25 cellular contexts compared by ENCODE assay signal in the genomic region with DNA sequence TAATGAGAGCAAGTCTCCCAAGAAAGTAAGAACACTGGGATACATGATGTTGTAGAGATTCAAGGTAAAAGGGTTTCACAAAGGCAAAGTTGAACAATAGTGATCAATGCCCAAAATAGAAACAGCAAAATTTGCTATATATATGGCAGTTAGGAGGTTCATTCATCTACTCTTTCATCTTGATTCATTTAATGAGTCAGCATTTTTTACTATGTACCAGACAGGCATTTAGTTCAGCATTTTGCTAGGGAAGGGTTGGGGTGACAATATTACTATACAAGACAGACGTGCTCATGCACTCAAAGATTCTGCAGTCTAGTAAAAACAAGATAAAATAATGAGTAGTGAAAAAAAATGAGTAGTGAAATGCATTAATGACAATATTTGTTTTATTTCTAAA.
DNase-seq lines count a peak whose midpoint lies in the region; ATAC-seq, FAIRE-seq and TF ChIP-seq lines count a peak whose summit lies in the region.
"Had no signal": no experiment of that assay in that cellular context is flagged by ENCODE, and none has a peak within 500 bp of the region (broad histone marks: within the 10 kb centered on the region; RNA-seq: fewer than 3 reads in every experiment).

No MANE protein-coding gene starts in this region.

- H4K8ac ChIP-seq in IMR-90 (ENCODE audit: low read depth in 2 of 2, low read length in 2 of 2): no peak overlapping the region
- no peak overlapping the region for H4K8ac ChIP-seq in H1 (ENCODE audit: extremely low read depth, insufficient read depth, low read length)

- DNase-seq in A549 (ENCODE audit: low read depth in 1 of 2, low spot score in 1 of 2) (no peak), IMR-90 (no peak), GM12878 (ENCODE audit: low read depth, low spot score) (no peak), H1 (ENCODE audit: low read depth in 1 of 2, low spot score in 2 of 2) (no peak), MV-4-11 (lab: John Stamatoyannopoulos, UW) (no peak), HuH-7.5 (ENCODE audit: low spot score) (no peak)
- no peak for DNase-seq in CD4-positive, alpha-beta T cell
- DNase-seq: 8988T; AML-193; CD4-positive, alpha-beta memory T cell; CD8-positive, alpha-beta memory T cell; COR-L47; DMS 273 treated with DMSO at 0.1 percent for 48 hours; DMS153; DMS53; DMS79; DND-41; EL; GDM1 had no signal

- SMC1A ChIA-PET in GM12878 (lab: Charles Lee; ENCODE audit: uncharacterized antibody, unreplicated experiment): interaction anchor here (5.9 kb wide), 1 partner anchor 14 kb away, joined by 29 read pairs; no protein-coding TSS in a partner anchor

- RAD21 ChIA-PET in GM12878 (lab: Charles Lee; ENCODE audit: unreplicated experiment): no interaction called here

- H3K18ac ChIP-seq in IMR-90 (ENCODE audit: low read depth, low read length) (no peak overlapping the region), H1 (ENCODE audit: extremely low read depth, low read length) (no peak overlapping the region)

- WGBS in A549 (ENCODE audit: missing lambda C conversion rate): 41% methylated on average over 1 of the region's 1 CpG
- no CpG with 5 or more reads among the region's 1 CpG for WGBS in IMR-90 (ENCODE audit: extremely low coverage in 2 of 2, insufficient read length in 1 of 2), 2 experiments
- 0% methylated on average over 1 of the region's 1 CpG for WGBS in GM12878 (ENCODE audit: insufficient coverage, insufficient replicate concordance, low lambda C conversion rate, missing lambda C conversion rate)
- 94% methylated on average over 1 of the region's 1 CpG; no CpG with 5 or more reads in 1 of the 2 experiments for WGBS in H1 (ENCODE audit: extremely low coverage in 1 of 2, insufficient coverage in 1 of 2, insufficient read length in 1 of 2, insufficient replicate concordance in 2 of 2, low coverage in 1 of 2, low lambda C conversion rate in 2 of 2, missing lambda C conversion rate in 1 of 2), 2 experiments

- TF ChIP-seq RAD21 in A549 (conservative IDR thresholded peaks at IDR 0.05 in 1 of 2, IDR thresholded peaks at IDR 0.05 in 1 of 2) (no peak), IMR-90 (IDR thresholded peaks at IDR 0.05; ENCODE audit: low read length) (no peak), GM12878 (IDR thresholded peaks at IDR 0.05; ENCODE audit: insufficient read depth, low read depth, low read length) (no peak), H1 (IDR thresholded peaks at IDR 0.05 in 1 of 2, conservative IDR thresholded peaks at IDR 0.05 in 1 of 2; ENCODE audit: low read depth in 2 of 2, low read length in 2 of 2) (no peak)

- H4K91ac ChIP-seq in IMR-90 (ENCODE audit: insufficient read depth, low read depth, low read length): no peak overlapping the region
- no peak overlapping the region for H4K91ac ChIP-seq in H1 (replicated peaks; ENCODE audit: insufficient read length, low read length)

- H3K4me3 ChIP-seq in A549: no peak overlapping the region
- no peak overlapping the region for H3K4me3 ChIP-seq in IMR-90 (ENCODE audit: insufficient read depth, low read depth, low read length)
- no peak overlapping the region for H3K4me3 ChIP-seq in GM12878
- no peak overlapping the region for H3K4me3 ChIP-seq in H1 (ENCODE audit: extremely low read depth in 1 of 4, insufficient read depth in 2 of 4, low read depth in 3 of 4, low read length in 4 of 4)
- H3K4me3 ChIP-seq: BLaER1 treated with 17β-estradiol and CSF1 and Interleukin-3, amounts not matched to agents 10 nM and 100 nM had no signal

- H3K79me1 ChIP-seq in IMR-90 (ENCODE audit: low read depth in 1 of 2, low read length in 2 of 2) (no peaks in the 10 kb centered on the region), H1 (ENCODE audit: low read depth, low read length) (no peaks in the 10 kb centered on the region)

- no peaks in the 10 kb centered on the region for H3K27me3 Mint-ChIP-seq in CD4-positive, alpha-beta T cell
- H3K27me3 Mint-ChIP-seq: B cell; CD4-positive, alpha-beta memory T cell; CD8-positive, alpha-beta memory T cell had no signal

- H3K23ac ChIP-seq in IMR-90 (ENCODE audit: low read depth, low read length): no peak overlapping the region
- no peak overlapping the region for H3K23ac ChIP-seq in H1 (ENCODE audit: insufficient read length)

- no peak overlapping the region for H2AFZ ChIP-seq in IMR-90 (replicated peaks; ENCODE audit: low read length, poor library complexity)
- H2AFZ ChIP-seq in GM12878 (ENCODE audit: control insufficient read depth, low read depth, low read length): no peak overlapping the region
- no peak overlapping the region for H2AFZ ChIP-seq in H1 (ENCODE audit: low read length)

- no peaks in the 10 kb centered on the region for H3K36me3 ChIP-seq in IMR-90 (ENCODE audit: control insufficient read depth, insufficient read depth, low read length)
- H3K36me3 ChIP-seq in GM12878 (ENCODE audit: control insufficient read depth in 2 of 2, insufficient read depth in 2 of 2, low read length in 1 of 2): no peaks in the 10 kb centered on the region
- H3K36me3 ChIP-seq in H1 (ENCODE audit: control insufficient read depth in 2 of 4, insufficient read depth in 4 of 4, low read length in 3 of 4): no peaks in the 10 kb centered on the region
- H3K36me3 ChIP-seq: BLaER1 treated with 17β-estradiol and CSF1 and Interleukin-3, amounts not matched to agents 10 nM and 100 nM had no signal

- no peaks in the 10 kb centered on the region for H4K20me1 ChIP-seq in IMR-90 (ENCODE audit: insufficient read depth, low read length)
- H4K20me1 ChIP-seq in GM12878 (ENCODE audit: control insufficient read depth, insufficient read depth): no peaks in the 10 kb centered on the region
- H4K20me1 ChIP-seq in H1 (replicated peaks in 1 of 2; ENCODE audit: control insufficient read depth in 1 of 2, insufficient read depth in 2 of 2, low read length in 2 of 2): no peaks in the 10 kb centered on the region
- H4K20me1 ChIP-seq: BLaER1 treated with 17β-estradiol and CSF1 and Interleukin-3, amounts not matched to agents 10 nM and 100 nM had no signal

- TF ChIP-seq EP300 in A549 (IDR thresholded peaks at IDR 0.05): no peak
- no peak for TF ChIP-seq EP300 in GM12878 (IDR thresholded peaks at IDR 0.05; ENCODE audit: borderline replicate concordance in 1 of 2, control insufficient read depth in 1 of 2, low read depth in 2 of 2, low read length in 2 of 2)
- TF ChIP-seq EP300 in H1 (IDR thresholded peaks at IDR 0.05; ENCODE audit: borderline replicate concordance in 1 of 2, low read depth in 2 of 2, low read length in 2 of 2): no peak

- no peak overlapping the region for H3K27ac ChIP-seq in A549
- no peak overlapping the region for H3K27ac ChIP-seq in IMR-90 (ENCODE audit: insufficient read depth, low read length)
- no peak overlapping the region for H3K27ac ChIP-seq in GM12878 (ENCODE audit: control insufficient read depth, insufficient read depth)
- H3K27ac ChIP-seq in H1 (ENCODE audit: low read depth, low read length): no peak overlapping the region
- H3K27ac ChIP-seq in CD4-positive, alpha-beta T cell (ENCODE audit: low read depth, low read length): no peak overlapping the region
- H3K27ac ChIP-seq: BLaER1 treated with 17β-estradiol and CSF1 and Interleukin-3, amounts not matched to agents 10 nM and 100 nM; C4-2B had no signal

- no peak for FAIRE-seq in A549 (lab: Jason Lieb, UNC)
- no peak for FAIRE-seq in GM12878 (lab: Jason Lieb, UNC)
- no peak for FAIRE-seq in H1 (lab: Jason Lieb, UNC)
- FAIRE-seq: A204.1, GM12891, GM19239 had no signal

- BruUV-seq in IMR-90 (replicated peaks; lab: Mats Ljungman, UMichigan) (no TSS peak), GM12878 (replicated peaks; lab: Mats Ljungman, UMichigan) (no TSS peak)

- POLR2A ChIA-PET in A549 (lab: Yijun Ruan, JAX) (no interaction called here), IMR-90 (lab: Charles Lee; ENCODE audit: unreplicated experiment) (no interaction called here), GM12878 (lab: Charles Lee) (no interaction called here), H1 (lab: Charles Lee; ENCODE audit: partially characterized antibody) (no interaction called here)
- POLR2A ChIA-PET in CD4-positive, alpha-beta T cell (lab: Charles Lee): no interaction called here

- CTCF ChIA-PET in A549 (lab: Yijun Ruan, JAX) (interaction anchor here (1.6 kb wide), 1 partner anchor 14 kb away, joined by 3 read pairs; no protein-coding TSS in a partner anchor), IMR-90 (lab: Yijun Ruan, JAX) (no interaction called here), GM12878 (lab: Yijun Ruan, JAX) (no interaction called here), H1 (lab: Charles Lee; ENCODE audit: partially characterized antibody) (interaction anchor here (0.6 kb wide), 1 partner anchor 278 kb away, joined by 3 read pairs; no protein-coding TSS in a partner anchor)
- CTCF ChIA-PET in CD4-positive, alpha-beta T cell (lab: Charles Lee): no interaction called here

- no peak overlapping the region for H2AK9ac ChIP-seq in IMR-90 (replicated peaks; ENCODE audit: low read depth, low read length, poor library complexity)

- H3K4me3 Mint-ChIP-seq in CD4-positive, alpha-beta T cell: no peak overlapping the region
- H3K4me3 Mint-ChIP-seq: B cell; CD4-positive, alpha-beta memory T cell; CD8-positive, alpha-beta memory T cell had no signal

- TF ChIP-seq CTCF in A549 (IDR thresholded peaks at IDR 0.05) (no peak), IMR-90 (conservative IDR thresholded peaks at IDR 0.05; ENCODE audit: low read depth, low read length) (no peak), GM12878 (IDR thresholded peaks at IDR 0.05 in 2 of 3, conservative IDR thresholded peaks at IDR 0.05 in 1 of 3; ENCODE audit: control insufficient read depth in 2 of 3, extremely low read depth in 1 of 3, insufficient read depth in 1 of 3, low read depth in 3 of 3, low read length in 3 of 3) (no peak), H1 (IDR thresholded peaks at IDR 0.05; ENCODE audit: control extremely low read depth in 1 of 3, insufficient read depth in 1 of 3, low read depth in 1 of 3, low read length in 3 of 3) (no peak)
- no peak for TF ChIP-seq CTCF in CD4-positive, alpha-beta T cell (IDR thresholded peaks at IDR 0.05)

- no peaks in the 10 kb centered on the region for H3K36me3 Mint-ChIP-seq in CD4-positive, alpha-beta T cell (ENCODE audit: low read depth)
- H3K36me3 Mint-ChIP-seq: CD4-positive, alpha-beta memory T cell; CD8-positive, alpha-beta memory T cell had no signal

- H2BK20ac ChIP-seq in IMR-90 (ENCODE audit: low read depth, low read length): no peak overlapping the region
- H2BK20ac ChIP-seq in H1 (ENCODE audit: low read length): no peak overlapping the region

- H3K4me1 ChIP-seq in A549: no peaks in the 10 kb centered on the region
- no peaks in the 10 kb centered on the region for H3K4me1 ChIP-seq in IMR-90 (ENCODE audit: control insufficient read depth, insufficient read depth, low read length)
- no peaks in the 10 kb centered on the region for H3K4me1 ChIP-seq in GM12878 (ENCODE audit: control insufficient read depth, insufficient read depth, low read length)
- no peaks in the 10 kb centered on the region for H3K4me1 ChIP-seq in H1 (replicated peaks in 1 of 4; ENCODE audit: control insufficient read depth in 3 of 4, insufficient read depth in 4 of 4, low read length in 3 of 4)

- H2BK5ac ChIP-seq in IMR-90 (ENCODE audit: low read depth, low read length, poor library complexity, severe bottlenecking): no peak overlapping the region
- H2BK5ac ChIP-seq in H1 (ENCODE audit: low read depth, low read length): no peak overlapping the region

- no peak overlapping the region for H3K56ac ChIP-seq in IMR-90 (ENCODE audit: extremely low read depth, insufficient read depth, low read length)
- no peak overlapping the region for H3K56ac ChIP-seq in H1 (replicated peaks; ENCODE audit: insufficient read length, low read depth, low read length)

- no peaks in the 10 kb centered on the region for H3K23me2 ChIP-seq in H1 (ENCODE audit: low read depth, low read length)

- H2AK5ac ChIP-seq in IMR-90 (ENCODE audit: low read depth, low read length): no peak overlapping the region
- H2AK5ac ChIP-seq in H1 (ENCODE audit: low read depth, low read length): no peak overlapping the region

- intact Hi-C loops in IMR-90 (cut with micrococcal nuclease): no loop called here
- intact Hi-C loops in GM12878 (cut with micrococcal nuclease; ENCODE audit: unreplicated experiment): no loop called here
- intact Hi-C loops in CD4-positive, alpha-beta T cell (cut with DNase I, micrococcal nuclease): no loop called here

- no peak overlapping the region for H2BK12ac ChIP-seq in H1 (ENCODE audit: low read depth, low read length)

- H3K4ac ChIP-seq in IMR-90 (ENCODE audit: low read depth, low read length) (no peak overlapping the region), H1 (replicated peaks; ENCODE audit: insufficient read length, low read depth, low read length) (no peak overlapping the region)

- H3K27me3 ChIP-seq in IMR-90 (ENCODE audit: control insufficient read depth, insufficient read depth, low read length): no peaks in the 10 kb centered on the region
- H3K27me3 ChIP-seq in GM12878 (replicated peaks in 1 of 2; ENCODE audit: control insufficient read depth in 2 of 2, insufficient read depth in 2 of 2, low read length in 1 of 2): no peaks in the 10 kb centered on the region
- H3K27me3 ChIP-seq in H1 (replicated peaks in 1 of 4; ENCODE audit: control insufficient read depth in 3 of 4, extremely low read depth in 1 of 4, insufficient read depth in 3 of 4, low read length in 3 of 4): no peaks in the 10 kb centered on the region
- no peaks in the 10 kb centered on the region for H3K27me3 ChIP-seq in CD4-positive, alpha-beta T cell (ENCODE audit: control insufficient read depth, insufficient read depth, low read length)
- H3K27me3 ChIP-seq: BLaER1 treated with 17β-estradiol and CSF1 and Interleukin-3, amounts not matched to agents 10 nM and 100 nM had no signal

- no peaks in the 10 kb centered on the region for H3K4me1 Mint-ChIP-seq in CD4-positive, alpha-beta T cell (ENCODE audit: low read depth)
- H3K4me1 Mint-ChIP-seq: B cell; CD4-positive, alpha-beta memory T cell; CD8-positive, alpha-beta memory T cell had no signal

- no peaks in the 10 kb centered on the region for H3K9me1 ChIP-seq in IMR-90 (ENCODE audit: insufficient read depth, low read length)

- peaks cover 13% of the 10 kb centered on the region for H3K9me3 Mint-ChIP-seq in CD4-positive, alpha-beta T cell

- dilution Hi-C loops in IMR-90 (cut with HindIII; ENCODE audit: low sequenced_read_pairs, unreplicated experiment): no loop called here

- H2BK15ac ChIP-seq in IMR-90 (ENCODE audit: low read depth, low read length): no peak overlapping the region
- H2BK15ac ChIP-seq in H1 (ENCODE audit: low read length): no peak overlapping the region

- H3K9ac ChIP-seq in IMR-90 (ENCODE audit: low read depth, low read length): no peak overlapping the region
- no peak overlapping the region for H3K9ac ChIP-seq in GM12878 (ENCODE audit: control insufficient read depth, insufficient read depth, low read length)
- no peak overlapping the region for H3K9ac ChIP-seq in H1 (replicated peaks in 1 of 4; ENCODE audit: extremely low read depth in 1 of 4, low read depth in 3 of 4, low read length in 3 of 4)
- H3K9ac ChIP-seq: BLaER1 treated with 17β-estradiol and CSF1 and Interleukin-3, amounts not matched to agents 10 nM and 100 nM had no signal

- H3K27ac Mint-ChIP-seq in CD4-positive, alpha-beta T cell: no peak overlapping the region
- H3K27ac Mint-ChIP-seq: B cell; CD4-positive, alpha-beta memory T cell; CD8-positive, alpha-beta memory T cell had no signal

- H3K9me3 ChIP-seq in A549 (no peaks in the 10 kb centered on the region), IMR-90 (ENCODE audit: control insufficient read depth, insufficient read depth, low read length) (peaks cover 4% of the 10 kb centered on the region; the same call in 1 of the 2 replicates), GM12878 (replicated peaks; ENCODE audit: control insufficient read depth, insufficient read depth, low read length) (no peaks in the 10 kb centered on the region), H1 (ENCODE audit: insufficient read depth in 2 of 2, low read depth in 1 of 2, low read length in 1 of 2) (no peaks in the 10 kb centered on the region)
- H3K9me3 ChIP-seq in CD4-positive, alpha-beta T cell (ENCODE audit: control insufficient read depth, low read length): no peaks in the 10 kb centered on the region

- no peak for TF ChIP-seq POLR2A in A549 (IDR thresholded peaks at IDR 0.05; ENCODE audit: low read length)
- TF ChIP-seq POLR2A in IMR-90 (IDR thresholded peaks at IDR 0.05; ENCODE audit: low read depth, low read length): no peak
- TF ChIP-seq POLR2A in GM12878 (IDR thresholded peaks at IDR 0.05; ENCODE audit: low read depth, low read length): no peak
- TF ChIP-seq POLR2A in H1 (IDR thresholded peaks at IDR 0.05; ENCODE audit: control extremely low read depth in 1 of 2, low read depth in 2 of 2, low read length in 2 of 2): no peak

- H3K14ac ChIP-seq in IMR-90 (replicated peaks; ENCODE audit: low read depth, low read length) (no peak overlapping the region), H1 (ENCODE audit: insufficient read length) (no peak overlapping the region)

- H3K4me2 ChIP-seq in A549 (no peak overlapping the region), IMR-90 (ENCODE audit: low read depth, low read length) (no peak overlapping the region), GM12878 (ENCODE audit: control insufficient read depth, insufficient read depth) (no peak overlapping the region), H1 (ENCODE audit: insufficient read depth in 1 of 2, low read depth in 2 of 2, low read length in 2 of 2) (no peak overlapping the region)
- H3K4me2 ChIP-seq: BLaER1 treated with 17β-estradiol and CSF1 and Interleukin-3, amounts not matched to agents 10 nM and 100 nM had no signal

- H4K5ac ChIP-seq in IMR-90 (ENCODE audit: low read depth, low read length) (no peak overlapping the region), H1 (ENCODE audit: insufficient read length, low read depth, low read length) (no peak overlapping the region)

- no peak for ATAC-seq in A549
- no peak for ATAC-seq in IMR-90 (ENCODE audit: low read depth)
- no peak for ATAC-seq in GM12878
- no peak for ATAC-seq in CD4-positive, alpha-beta T cell (ENCODE audit: poor library complexity)

- no peaks in the 10 kb centered on the region for H3K79me2 ChIP-seq in GM12878 (ENCODE audit: control insufficient read depth, insufficient read depth, low read length)
- H3K79me2 ChIP-seq in H1 (ENCODE audit: control insufficient read depth in 1 of 2, insufficient read depth in 2 of 2, low read length in 2 of 2): no peaks in the 10 kb centered on the region

- in situ Hi-C loops in IMR-90 (cut with MboI; ENCODE audit: low sequenced_read_pairs) (no loop called here), GM12878 (cut with MboI) (no loop called here)

- no peak overlapping the region for H2BK120ac ChIP-seq in IMR-90 (ENCODE audit: low read depth, low read length)
- H2BK120ac ChIP-seq in H1 (replicated peaks; ENCODE audit: low read depth, low read length): no peak overlapping the region

Comparison
In these comparisons a context has a peak if more than half of its experiments do, and no peak if none do; other contexts are left out.
1. CTCF ChIA-PET loops: an anchor here in A549 (1.6 kb wide) and H1 (0.6 kb wide); none called in IMR-90, GM12878 and CD4-positive, alpha-beta T cell.